ENCODE assay signal across 1 cellular context in genomic region chr11:14380947-14381555, GRCh38.
A peak's percentile ranks its signal among the peaks of the same experiment; 100 is the strongest.
TF ChIP-seq lines count a peak whose summit lies in the region.

No MANE protein-coding gene starts in this region.

TF ChIP-seq in HepG2, 621 proteins besides CTCF, POLR2A, EP300 and RAD21 (continued from another document and continues in another):
- TF ChIP-seq E2F2 (CRISPR knock-in tag; IDR thresholded peaks at IDR 0.05; ENCODE audit: borderline replicate concordance), result no peak
- TF ChIP-seq GMEB2 (CRISPR knock-in tag; IDR thresholded peaks at IDR 0.05; ENCODE audit: low read depth), result no peak
- TF ChIP-seq ZNF24 (IDR thresholded peaks at IDR 0.05), result no peak
- no peak for TF ChIP-seq ZNF251 (CRISPR knock-in tag; IDR thresholded peaks at IDR 0.05)
- TF ChIP-seq FLYWCH1 (CRISPR knock-in tag; IDR thresholded peaks at IDR 0.05), result no peak
- TF ChIP-seq SMARCC2 (IDR thresholded peaks at IDR 0.05), result no peak
- 0 out of 2 replicates have a peak, but pooled peaks have one; percentile 14 for TF ChIP-seq ZNF644 (CRISPR knock-in tag; IDR thresholded peaks at IDR 0.05; ENCODE audit: low read depth)
- TF ChIP-seq MXD1 (CRISPR knock-in tag; IDR thresholded peaks at IDR 0.05), result peak; percentile 54; the same call in 1 of the 2 replicates
- no peak for TF ChIP-seq ZNF263 (CRISPR knock-in tag; IDR thresholded peaks at IDR 0.05)
- TF ChIP-seq CBX2 (IDR thresholded peaks at IDR 0.05; ENCODE audit: low read depth, low read length), result no peak; the same call in 1 of the 2 replicates
- 0 out of 2 replicates have a peak, but pooled peaks have one; percentile 80 for TF ChIP-seq CBX2 (CRISPR knock-in tag; IDR thresholded peaks at IDR 0.05; ENCODE audit: low read depth)
- no peak for TF ChIP-seq ZNF629 (CRISPR knock-in tag; conservative IDR thresholded peaks at IDR 0.05)
- 0 out of 2 replicates have a peak, but pooled peaks have one; percentile 64 for TF ChIP-seq ZNF83 (CRISPR knock-in tag; IDR thresholded peaks at IDR 0.05; ENCODE audit: borderline replicate concordance)
- peak in 1 of 2 experiments; percentile 47; a peak in 1 of 4 replicates for TF ChIP-seq HMGXB4 (CRISPR knock-in tag; IDR thresholded peaks at IDR 0.05; ENCODE audit: borderline replicate concordance in 1 of 2, low read depth in 1 of 2)
- peak; percentile 57; the same call in 1 of the 2 replicates for TF ChIP-seq ZBED4 (CRISPR knock-in tag; IDR thresholded peaks at IDR 0.05; ENCODE audit: borderline replicate concordance)
- no peak for TF ChIP-seq ZNF235 (CRISPR knock-in tag; IDR thresholded peaks at IDR 0.05; ENCODE audit: borderline replicate concordance)
- TF ChIP-seq ARNT2 (CRISPR knock-in tag; IDR thresholded peaks at IDR 0.05; ENCODE audit: low read depth), result peak; percentile 63; the same call in 1 of the 2 replicates
- peak; percentile 92 for TF ChIP-seq UBTF (CRISPR knock-in tag; IDR thresholded peaks at IDR 0.05)
- no peak for TF ChIP-seq TCF7L2 (IDR thresholded peaks at IDR 0.05; ENCODE audit: low read depth, low read length)
- TF ChIP-seq ARID5B (CRISPR knock-in tag; IDR thresholded peaks at IDR 0.05), result 0 out of 2 replicates have a peak, but pooled peaks have one; percentile 18
- TF ChIP-seq ZGPAT (CRISPR knock-in tag; IDR thresholded peaks at IDR 0.05), result peak; percentile 70; the same call in 1 of the 2 replicates
- peak; percentile 91 for TF ChIP-seq ZNF800 (CRISPR knock-in tag; IDR thresholded peaks at IDR 0.05)
- no peak for TF ChIP-seq BCL6 (CRISPR knock-in tag; IDR thresholded peaks at IDR 0.05)
- no peak for TF ChIP-seq ZFP36L1 (CRISPR knock-in tag; IDR thresholded peaks at IDR 0.05)
- peak; percentile 69 for TF ChIP-seq MAX (IDR thresholded peaks at IDR 0.05)
- TF ChIP-seq HNF4A (CRISPR knock-in tag; IDR thresholded peaks at IDR 0.05), result peak; percentile 47
- TF ChIP-seq NR2F6 (IDR thresholded peaks at IDR 0.05), result no peak
- no peak for TF ChIP-seq NR2F6 (CRISPR knock-in tag; IDR thresholded peaks at IDR 0.05)
- no peak for TF ChIP-seq ZNF451 (CRISPR knock-in tag; IDR thresholded peaks at IDR 0.05)
- TF ChIP-seq ZNF740 (CRISPR knock-in tag; IDR thresholded peaks at IDR 0.05), result no peak
- TF ChIP-seq ZBTB26 (CRISPR knock-in tag; IDR thresholded peaks at IDR 0.05; ENCODE audit: borderline replicate concordance), result no peak
- no peak for TF ChIP-seq ZNF781 (CRISPR knock-in tag; IDR thresholded peaks at IDR 0.05; ENCODE audit: borderline replicate concordance, not compliant biosample characterization)
